Comparison of ENCODE assay signal across 8 cellular contexts in genomic region chr20:18566892-18567738, GRCh38. TPM values are rescaled to one million over a fixed set of nuclear protein-coding genes. Genes with fewer than 3 reads are reported as not detected.
DNase-seq lines count a peak whose midpoint lies in the region; ATAC-seq lines count a peak whose summit lies in the region.

TSS of gene SMIM26 (plus strand) at chr20:18567432. CDS start at chr20:18567479, 47 bp downstream.

- POLR2A ChIA-PET in activated CD4-positive, alpha-beta T cell treated with anti-CD3 and anti-CD28 coated beads, Interleukin-2, amount 10 ng/mL, durations not matched to agents 7 days and 5 days (lab: Charles Lee) = no interaction called here

- H3K4me1 Mint-ChIP-seq in activated CD4-positive, alpha-beta T cell treated with anti-CD3 and anti-CD28 coated beads, Interleukin-2, amount 10 ng/mL, durations not matched to agents 7 days and 5 days = peaks cover 19% of the 10 kb centered on the region

- peaks cover 17% of the 10 kb centered on the region for H3K4me1 ChIP-seq in BLaER1

- ATAC-seq in GM19328 (IDR thresholded peaks at IDR 0.05; ENCODE audit: unreplicated experiment) = peak; percentile 99
- ATAC-seq in HG03520 (IDR thresholded peaks at IDR 0.05; ENCODE audit: unreplicated experiment) = peak; percentile 99
- ATAC-seq in left lobe of liver = peak; percentile 99

- H3K27me3 Mint-ChIP-seq in activated CD4-positive, alpha-beta T cell treated with anti-CD3 and anti-CD28 coated beads, Interleukin-2, amount 10 ng/mL, durations not matched to agents 7 days and 5 days = no peaks in the 10 kb centered on the region

- peaks cover 46% of the 10 kb centered on the region for H3K36me3 ChIP-seq in BLaER1

- H3K4me3 Mint-ChIP-seq in activated CD4-positive, alpha-beta T cell treated with anti-CD3 and anti-CD28 coated beads, Interleukin-2, amount 10 ng/mL, durations not matched to agents 7 days and 5 days = peak within 1 kb of the TSS; percentile 97

- no peaks in the 10 kb centered on the region for H4K20me1 ChIP-seq in BLaER1

- CTCF ChIA-PET in activated CD4-positive, alpha-beta T cell treated with anti-CD3 and anti-CD28 coated beads, Interleukin-2, amount 10 ng/mL, durations not matched to agents 7 days and 5 days (lab: Charles Lee) = no interaction called here

- peak within 1 kb of the TSS; percentile 98 for H3K27ac Mint-ChIP-seq in activated CD4-positive, alpha-beta T cell treated with anti-CD3 and anti-CD28 coated beads, Interleukin-2, amount 10 ng/mL, durations not matched to agents 7 days and 5 days

- peak within 1 kb of the TSS; percentile 84 for H3K4me3 ChIP-seq in BLaER1

- H3K9me3 Mint-ChIP-seq in activated CD4-positive, alpha-beta T cell treated with anti-CD3 and anti-CD28 coated beads, Interleukin-2, amount 10 ng/mL, durations not matched to agents 7 days and 5 days = no peaks in the 10 kb centered on the region

- H3K4me2 ChIP-seq in BLaER1 = peak within 1 kb of the TSS; percentile 87

- peak within 1 kb of the TSS; percentile 87 for H3K27ac ChIP-seq in BLaER1

- peak; percentile 97 for DNase-seq in NCI-H69 (lab: John Stamatoyannopoulos, UW)
- DNase-seq in activated CD4-positive, alpha-beta T cell treated with anti-CD3 and anti-CD28 coated beads, Interleukin-2, amount 10 ng/mL, durations not matched to agents 7 days and 5 days = peak; percentile 96
- DNase-seq in dedifferentiated amniotic fluid mesenchymal stem cell (ENCODE audit: extremely low spot score) = peak; percentile 94
- peak; percentile 96 for DNase-seq in left lobe of liver (ENCODE audit: low spot score)
- peak; percentile 90 for DNase-seq in stimulated activated CD4-positive, alpha-beta T cell treated with anti-CD3 and anti-CD28 coated beads, Interleukin-2, amount 100 ng/mL, for 4 hours (ENCODE audit: low read depth)

- H3K27me3 ChIP-seq in BLaER1 = no peaks in the 10 kb centered on the region

- H3K36me3 Mint-ChIP-seq in activated CD4-positive, alpha-beta T cell treated with anti-CD3 and anti-CD28 coated beads, Interleukin-2, amount 10 ng/mL, durations not matched to agents 7 days and 5 days (ENCODE audit: low read depth) = peaks cover 36% of the 10 kb centered on the region

- H3K9ac ChIP-seq in BLaER1 = peak within 1 kb of the TSS; percentile 91

- H3K9me3 ChIP-seq in BLaER1 = peaks cover 13% of the 10 kb centered on the region

RNA-seq across cellular contexts. Expression of gene SMIM26, which starts in this region (rescaled TPM):
- 10 to 100 TPM; 55.2 to 73.4 TPM for total RNA-seq in activated CD4-positive, alpha-beta T cell treated with anti-CD3 and anti-CD28 coated beads, Interleukin-2, amount 10 ng/mL, durations not matched to agents 7 days and 5 days
- total RNA-seq in left lobe of liver = 35.4 TPM

Comparison
In these comparisons a context has a peak if more than half of its experiments do, and no peak if none do; other contexts are left out.
1. Peak in every context shown above with its lines: DNase-seq, ATAC-seq, H3K4me3 ChIP-seq and H3K27ac ChIP-seq.